ENCODE assay signal across 1 cellular context in the genomic region with DNA sequence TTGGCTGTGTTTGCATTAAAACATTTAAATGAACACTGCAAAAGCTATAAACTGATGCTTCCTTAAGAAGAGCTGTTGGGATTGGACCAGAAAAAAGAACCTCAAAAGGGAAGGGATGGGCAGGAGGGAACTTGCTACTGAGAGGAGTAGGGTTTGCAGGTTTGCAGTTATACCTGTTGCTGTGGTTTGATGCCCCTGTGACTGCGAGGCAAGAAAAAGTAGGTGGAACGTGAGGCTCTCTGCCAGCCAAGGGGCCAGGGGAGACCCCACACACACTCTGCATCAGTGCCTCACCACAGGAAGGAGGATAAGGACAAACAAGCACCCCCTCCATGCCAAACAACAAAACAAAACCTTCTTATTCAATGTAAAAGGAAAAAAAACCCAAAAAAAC.
TF ChIP-seq lines count a peak whose summit lies in the region.

No MANE protein-coding gene starts in this region.

TF ChIP-seq in GM23338, 12 proteins besides CTCF, POLR2A, EP300 and RAD21 (continued from another document):
- TF ChIP-seq, protein P1, sequence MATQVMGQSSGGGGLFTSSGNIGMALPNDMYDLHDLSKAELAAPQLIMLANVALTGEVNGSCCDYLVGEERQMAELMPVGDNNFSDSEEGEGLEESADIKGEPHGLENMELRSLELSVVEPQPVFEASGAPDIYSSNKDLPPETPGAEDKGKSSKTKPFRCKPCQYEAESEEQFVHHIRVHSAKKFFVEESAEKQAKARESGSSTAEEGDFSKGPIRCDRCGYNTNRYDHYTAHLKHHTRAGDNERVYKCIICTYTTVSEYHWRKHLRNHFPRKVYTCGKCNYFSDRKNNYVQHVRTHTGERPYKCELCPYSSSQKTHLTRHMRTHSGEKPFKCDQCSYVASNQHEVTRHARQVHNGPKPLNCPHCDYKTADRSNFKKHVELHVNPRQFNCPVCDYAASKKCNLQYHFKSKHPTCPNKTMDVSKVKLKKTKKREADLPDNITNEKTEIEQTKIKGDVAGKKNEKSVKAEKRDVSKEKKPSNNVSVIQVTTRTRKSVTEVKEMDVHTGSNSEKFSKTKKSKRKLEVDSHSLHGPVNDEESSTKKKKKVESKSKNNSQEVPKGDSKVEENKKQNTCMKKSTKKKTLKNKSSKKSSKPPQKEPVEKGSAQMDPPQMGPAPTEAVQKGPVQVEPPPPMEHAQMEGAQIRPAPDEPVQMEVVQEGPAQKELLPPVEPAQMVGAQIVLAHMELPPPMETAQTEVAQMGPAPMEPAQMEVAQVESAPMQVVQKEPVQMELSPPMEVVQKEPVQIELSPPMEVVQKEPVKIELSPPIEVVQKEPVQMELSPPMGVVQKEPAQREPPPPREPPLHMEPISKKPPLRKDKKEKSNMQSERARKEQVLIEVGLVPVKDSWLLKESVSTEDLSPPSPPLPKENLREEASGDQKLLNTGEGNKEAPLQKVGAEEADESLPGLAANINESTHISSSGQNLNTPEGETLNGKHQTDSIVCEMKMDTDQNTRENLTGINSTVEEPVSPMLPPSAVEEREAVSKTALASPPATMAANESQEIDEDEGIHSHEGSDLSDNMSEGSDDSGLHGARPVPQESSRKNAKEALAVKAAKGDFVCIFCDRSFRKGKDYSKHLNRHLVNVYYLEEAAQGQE (IDR thresholded peaks at IDR 0.05; ENCODE audit: unreplicated experiment), result no peak
- no peak for TF ChIP-seq JUNB (IDR thresholded peaks at IDR 0.05; ENCODE audit: unreplicated experiment)
- TF ChIP-seq, protein P2, sequence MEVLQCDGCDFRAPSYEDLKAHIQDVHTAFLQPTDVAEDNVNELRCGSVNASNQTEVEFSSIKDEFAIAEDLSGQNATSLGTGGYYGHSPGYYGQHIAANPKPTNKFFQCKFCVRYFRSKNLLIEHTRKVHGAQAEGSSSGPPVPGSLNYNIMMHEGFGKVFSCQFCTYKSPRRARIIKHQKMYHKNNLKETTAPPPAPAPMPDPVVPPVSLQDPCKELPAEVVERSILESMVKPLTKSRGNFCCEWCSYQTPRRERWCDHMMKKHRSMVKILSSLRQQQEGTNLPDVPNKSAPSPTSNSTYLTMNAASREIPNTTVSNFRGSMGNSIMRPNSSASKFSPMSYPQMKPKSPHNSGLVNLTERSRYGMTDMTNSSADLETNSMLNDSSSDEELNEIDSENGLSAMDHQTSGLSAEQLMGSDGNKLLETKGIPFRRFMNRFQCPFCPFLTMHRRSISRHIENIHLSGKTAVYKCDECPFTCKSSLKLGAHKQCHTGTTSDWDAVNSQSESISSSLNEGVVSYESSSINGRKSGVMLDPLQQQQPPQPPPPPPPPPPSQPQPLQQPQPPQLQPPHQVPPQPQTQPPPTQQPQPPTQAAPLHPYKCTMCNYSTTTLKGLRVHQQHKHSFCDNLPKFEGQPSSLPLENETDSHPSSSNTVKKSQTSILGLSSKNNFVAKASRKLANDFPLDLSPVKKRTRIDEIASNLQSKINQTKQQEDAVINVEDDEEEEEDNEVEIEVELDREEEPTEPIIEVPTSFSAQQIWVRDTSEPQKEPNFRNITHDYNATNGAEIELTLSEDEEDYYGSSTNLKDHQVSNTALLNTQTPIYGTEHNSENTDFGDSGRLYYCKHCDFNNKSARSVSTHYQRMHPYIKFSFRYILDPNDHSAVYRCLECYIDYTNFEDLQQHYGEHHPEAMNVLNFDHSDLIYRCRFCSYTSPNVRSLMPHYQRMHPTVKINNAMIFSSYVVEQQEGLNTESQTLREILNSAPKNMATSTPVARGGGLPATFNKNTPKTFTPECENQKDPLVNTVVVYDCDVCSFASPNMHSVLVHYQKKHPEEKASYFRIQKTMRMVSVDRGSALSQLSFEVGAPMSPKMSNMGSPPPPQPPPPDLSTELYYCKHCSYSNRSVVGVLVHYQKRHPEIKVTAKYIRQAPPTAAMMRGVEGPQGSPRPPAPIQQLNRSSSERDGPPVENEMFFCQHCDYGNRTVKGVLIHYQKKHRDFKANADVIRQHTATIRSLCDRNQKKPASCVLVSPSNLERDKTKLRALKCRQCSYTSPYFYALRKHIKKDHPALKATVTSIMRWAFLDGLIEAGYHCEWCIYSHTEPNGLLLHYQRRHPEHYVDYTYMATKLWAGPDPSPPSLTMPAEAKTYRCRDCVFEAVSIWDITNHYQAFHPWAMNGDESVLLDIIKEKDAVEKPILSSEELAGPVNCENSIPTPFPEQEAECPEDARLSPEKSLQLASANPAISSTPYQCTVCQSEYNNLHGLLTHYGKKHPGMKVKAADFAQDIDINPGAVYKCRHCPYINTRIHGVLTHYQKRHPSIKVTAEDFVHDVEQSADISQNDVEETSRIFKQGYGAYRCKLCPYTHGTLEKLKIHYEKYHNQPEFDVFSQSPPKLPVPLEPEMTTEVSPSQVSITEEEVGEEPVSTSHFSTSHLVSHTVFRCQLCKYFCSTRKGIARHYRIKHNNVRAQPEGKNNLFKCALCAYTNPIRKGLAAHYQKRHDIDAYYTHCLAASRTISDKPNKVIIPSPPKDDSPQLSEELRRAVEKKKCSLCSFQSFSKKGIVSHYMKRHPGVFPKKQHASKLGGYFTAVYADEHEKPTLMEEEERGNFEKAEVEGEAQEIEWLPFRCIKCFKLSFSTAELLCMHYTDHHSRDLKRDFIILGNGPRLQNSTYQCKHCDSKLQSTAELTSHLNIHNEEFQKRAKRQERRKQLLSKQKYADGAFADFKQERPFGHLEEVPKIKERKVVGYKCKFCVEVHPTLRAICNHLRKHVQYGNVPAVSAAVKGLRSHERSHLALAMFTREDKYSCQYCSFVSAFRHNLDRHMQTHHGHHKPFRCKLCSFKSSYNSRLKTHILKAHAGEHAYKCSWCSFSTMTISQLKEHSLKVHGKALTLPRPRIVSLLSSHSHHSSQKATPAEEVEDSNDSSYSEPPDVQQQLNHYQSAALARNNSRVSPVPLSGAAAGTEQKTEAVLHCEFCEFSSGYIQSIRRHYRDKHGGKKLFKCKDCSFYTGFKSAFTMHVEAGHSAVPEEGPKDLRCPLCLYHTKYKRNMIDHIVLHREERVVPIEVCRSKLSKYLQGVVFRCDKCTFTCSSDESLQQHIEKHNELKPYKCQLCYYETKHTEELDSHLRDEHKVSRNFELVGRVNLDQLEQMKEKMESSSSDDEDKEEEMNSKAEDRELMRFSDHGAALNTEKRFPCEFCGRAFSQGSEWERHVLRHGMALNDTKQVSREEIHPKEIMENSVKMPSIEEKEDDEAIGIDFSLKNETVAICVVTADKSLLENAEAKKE (CRISPR knock-in tag; IDR thresholded peaks at IDR 0.05), result no peak
- no peak for TF ChIP-seq CREB1 (CRISPR knock-in tag; IDR thresholded peaks at IDR 0.05; ENCODE audit: low read depth)
- TF ChIP-seq NANOG (IDR thresholded peaks at IDR 0.05; ENCODE audit: borderline replicate concordance), result no peak
- no peak for TF ChIP-seq EZH2 (IDR thresholded peaks at IDR 0.05; ENCODE audit: low read depth, unreplicated experiment)
- TF ChIP-seq EZH2phosphoT487 (IDR thresholded peaks at IDR 0.05; ENCODE audit: unreplicated experiment), result no peak
- TF ChIP-seq STAT1 (IDR thresholded peaks at IDR 0.05; ENCODE audit: unreplicated experiment), result no peak
- TF ChIP-seq, protein P3, sequence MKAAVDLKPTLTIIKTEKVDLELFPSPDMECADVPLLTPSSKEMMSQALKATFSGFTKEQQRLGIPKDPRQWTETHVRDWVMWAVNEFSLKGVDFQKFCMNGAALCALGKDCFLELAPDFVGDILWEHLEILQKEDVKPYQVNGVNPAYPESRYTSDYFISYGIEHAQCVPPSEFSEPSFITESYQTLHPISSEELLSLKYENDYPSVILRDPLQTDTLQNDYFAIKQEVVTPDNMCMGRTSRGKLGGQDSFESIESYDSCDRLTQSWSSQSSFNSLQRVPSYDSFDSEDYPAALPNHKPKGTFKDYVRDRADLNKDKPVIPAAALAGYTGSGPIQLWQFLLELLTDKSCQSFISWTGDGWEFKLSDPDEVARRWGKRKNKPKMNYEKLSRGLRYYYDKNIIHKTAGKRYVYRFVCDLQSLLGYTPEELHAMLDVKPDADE (IDR thresholded peaks at IDR 0.05), result no peak
- TF ChIP-seq ZNF114 (CRISPR knock-in tag; IDR thresholded peaks at IDR 0.05), result no peak
